15 cellular contexts compared by ENCODE assay signal in genomic region chr7:131497454-131497853, GRCh38. TPM values are rescaled to one million over a fixed set of nuclear protein-coding genes. Genes with fewer than 3 reads are reported as not detected.
DNase-seq lines count a peak whose midpoint lies in the region; ATAC-seq and TF ChIP-seq lines count a peak whose summit lies in the region.
"Had no signal": no experiment of that assay in that cellular context is flagged by ENCODE, and none has a peak within 500 bp of the region (broad histone marks: within the 10 kb centered on the region; RNA-seq: fewer than 3 reads in every experiment).

No MANE protein-coding gene starts in this region.

- no peaks in the 10 kb centered on the region for H3K79me2 ChIP-seq in PC-9 (ENCODE audit: low read depth)

- H3K23ac ChIP-seq in mesenchymal stem cell (ENCODE audit: low read length in 2 of 2) = no peak overlapping the region

- no peak overlapping the region for H3K4ac ChIP-seq in mesenchymal stem cell (ENCODE audit: low read depth in 1 of 2, low read length in 2 of 2)

- no peak overlapping the region for H2BK5ac ChIP-seq in mesenchymal stem cell (ENCODE audit: low read depth, low read length, poor library complexity, severe bottlenecking)

- ATAC-seq in Right ventricle myocardium inferior (peak; percentile 54), GM18867 (IDR thresholded peaks at IDR 0.05; ENCODE audit: unreplicated experiment) (no peak)
- ATAC-seq: PC-3 had no signal

- H2BK120ac ChIP-seq in mesenchymal stem cell (ENCODE audit: low read depth, low read length) = no peak overlapping the region

- 0 out of 2 replicates have a peak, but pooled peaks cover 3% of the 10 kb centered on the region for H4K20me1 ChIP-seq in PC-9 (ENCODE audit: insufficient read depth)

- H2BK12ac ChIP-seq in mesenchymal stem cell (ENCODE audit: low read length in 2 of 2) = no peak overlapping the region

- H3K79me1 ChIP-seq in mesenchymal stem cell (replicated peaks; ENCODE audit: low read length, poor library complexity, severe bottlenecking) = peaks cover 4% of the 10 kb centered on the region

- H3K4me3 ChIP-seq in right atrium auricular region (no peak overlapping the region), fibroblast of mammary gland (ENCODE audit: control insufficient read depth, low read depth, low read length) (no peak overlapping the region), mesenchymal stem cell (ENCODE audit: insufficient read depth in 1 of 2, low read depth in 1 of 2, low read length in 2 of 2) (no peak overlapping the region), transverse colon (no peak overlapping the region), PC-9 (no peak overlapping the region)
- H3K4me3 ChIP-seq: GM23248 had no signal

- no peaks in the 10 kb centered on the region for H3K9me2 ChIP-seq in PC-9 (ENCODE audit: insufficient read depth)

- H3K4me1 ChIP-seq in right atrium auricular region (peaks cover 0 to 22% of the 10 kb centered on the region in 2 donors), mesenchymal stem cell (ENCODE audit: control insufficient read depth, insufficient read depth, low read depth, low read length) (peaks cover 8% of the 10 kb centered on the region), transverse colon (peaks cover 0 to 3% (median under 1%) of the 10 kb centered on the region in 4 donors), PC-9 (replicated peaks; ENCODE audit: insufficient read depth) (no peaks in the 10 kb centered on the region)

- no peak overlapping the region for H4K8ac ChIP-seq in mesenchymal stem cell (ENCODE audit: low read length)

- H3K4me2 ChIP-seq in mesenchymal stem cell (ENCODE audit: low read length, poor library complexity, severe bottlenecking) (no peak overlapping the region), PC-9 (no peak overlapping the region)

- no peak overlapping the region for H2BK15ac ChIP-seq in mesenchymal stem cell (ENCODE audit: low read depth, poor library complexity, severe bottlenecking)

- TF ChIP-seq CTCF in right atrium auricular region (IDR thresholded peaks at IDR 0.05) (no peak), fibroblast of mammary gland (conservative IDR thresholded peaks at IDR 0.05; ENCODE audit: control insufficient read depth, insufficient read depth, low read depth, low read length) (no peak), transverse colon (IDR thresholded peaks at IDR 0.05) (no peak), PC-9 (conservative IDR thresholded peaks at IDR 0.05) (no peak)

- H3K9ac ChIP-seq in mesenchymal stem cell (ENCODE audit: low read length) = peak overlapping the region; percentile 68
- H3K9ac ChIP-seq: GM23248 had no signal

- H2AK5ac ChIP-seq in mesenchymal stem cell (ENCODE audit: low read length, severe bottlenecking) = no peak overlapping the region

- no peak for TF ChIP-seq EP300 in transverse colon (IDR thresholded peaks at IDR 0.05; ENCODE audit: low read depth)

- no peak overlapping the region for H3K14ac ChIP-seq in mesenchymal stem cell (ENCODE audit: low read length in 2 of 2)

- H3F3A ChIP-seq in PC-9 (ENCODE audit: insufficient read depth, low read depth) = peaks cover 56% of the 10 kb centered on the region

- H2AFZ ChIP-seq in mesenchymal stem cell (ENCODE audit: low read depth, low read length) (no peak overlapping the region), PC-9 (no peak overlapping the region)
- H2AFZ ChIP-seq: GM23248 had no signal

- CTCF ChIA-PET in PC-9 (lab: Charles Lee) = no interaction called here

- H3K27me3 ChIP-seq in right atrium auricular region = no peaks in the 10 kb centered on the region
- no peaks in the 10 kb centered on the region for H3K27me3 ChIP-seq in mesenchymal stem cell (ENCODE audit: control insufficient read depth in 1 of 2, insufficient read depth in 1 of 2, low read length in 2 of 2)
- no peaks in the 10 kb centered on the region for H3K27me3 ChIP-seq in transverse colon
- H3K27me3 ChIP-seq in PC-9 (ENCODE audit: insufficient read depth, low read depth) = no peaks in the 10 kb centered on the region

- H3K9me3 ChIP-seq in right atrium auricular region (no peaks in the 10 kb centered on the region), mesenchymal stem cell (ENCODE audit: control insufficient read depth, low read length) (no peaks in the 10 kb centered on the region), transverse colon (no peaks in the 10 kb centered on the region), PC-9 (ENCODE audit: insufficient read depth, low read depth) (no peaks in the 10 kb centered on the region)

- WGBS in mesenchymal stem cell = 83% methylated on average over 7 of the region's 7 CpGs
- WGBS in transverse colon (ENCODE audit: low coverage in 1 of 2), 2 donors = 56 to 82% methylated on average over 2 to 7 of the region's 7 CpGs

- no peak overlapping the region for H3K18ac ChIP-seq in mesenchymal stem cell (ENCODE audit: low read depth in 1 of 2, low read length in 2 of 2)

- DNase-seq in Right ventricle myocardium inferior (ENCODE audit: missing footprints) (no peak), right atrium auricular region (ENCODE audit: low spot score) (no peak), fibroblast of mammary gland (ENCODE audit: low read depth) (peak; percentile 48), mesenchymal stem cell (no peak), transverse colon (no peak), PC-9 (no peak), glomerular visceral epithelial cell (ENCODE audit: extremely low spot score) (no peak)
- DNase-seq: C1 segment of cervical spinal cord, KG1, NCI-H1092 treated with DMSO at 0.1 percent for 48 hours, NCI-H1694 treated with DMSO at 0.1 percent for 48 hours, NCI-H446, PC-3 had no signal

- H4K91ac ChIP-seq in mesenchymal stem cell (ENCODE audit: low read length) = no peak overlapping the region

- intact Hi-C loops in Right ventricle myocardium inferior (cut with DNase I) = no loop called here
- intact Hi-C loops in transverse colon (cut with DNase I; ENCODE audit: low total_unique reads) = no loop called here
- intact Hi-C loops in PC-9 (cut with micrococcal nuclease; ENCODE audit: unreplicated experiment) = no loop called here

- no peak for TF ChIP-seq POLR2A in transverse colon (IDR thresholded peaks at IDR 0.05)

- H3K36me3 ChIP-seq in right atrium auricular region (peaks cover 4% of the 10 kb centered on the region), mesenchymal stem cell (ENCODE audit: control insufficient read depth in 1 of 2, insufficient read depth in 2 of 2, low read depth in 1 of 2, low read length in 2 of 2) (peaks cover 4 to 29% of the 10 kb centered on the region in 2 experiments), transverse colon (no peaks in the 10 kb centered on the region), PC-9 (ENCODE audit: low read depth) (peaks cover 28% of the 10 kb centered on the region; the same call in 1 of the 2 replicates)

- no TSS peak for BruUV-seq in PC-9 (replicated peaks; lab: Mats Ljungman, UMichigan)

- in situ Hi-C loops in transverse colon (cut with MboI; ENCODE audit: low pct_ligation_motif_present in 1 of 4, low pct_unique_long_range_greater_than_20kb in 1 of 4, low sequenced_read_pairs in 3 of 4) = no loop called here

- POLR2A ChIA-PET in PC-9 (lab: Charles Lee; ENCODE audit: unreplicated experiment) = interaction anchor here (0.6 kb wide), 2 partner anchors 128 to 268 kb away, joined by 4 to 20 read pairs; no protein-coding TSS in a partner anchor

- H3K27ac ChIP-seq in right atrium auricular region (peak overlapping the region in 1 of 2 donors; percentile 54), mesenchymal stem cell (ENCODE audit: low read length, poor library complexity, severe bottlenecking) (no peak overlapping the region), transverse colon (peak overlapping the region in 3 of 4 donors; percentile 16 to 54 (median 18)), PC-9 (no peak overlapping the region)

RNA-seq across cellular contexts. Expression of gene PODXL, which starts 59.0 kb away (rescaled TPM):
- 59.0 TPM for total RNA-seq in Right ventricle myocardium inferior
- total RNA-seq in right atrium auricular region = 100 to 1,000 TPM in 1 of 2 donors, 10 to 100 TPM in 1; 47.6 to 144 TPM
- 1.1 TPM for polyA plus RNA-seq in mesenchymal stem cell (2013, experiment 1 of 2)
- 1.1 TPM for polyA plus RNA-seq in mesenchymal stem cell (2013, experiment 2 of 2)
- 10 to 100 TPM; 11.7 to 25.8 (median 16.1) TPM for total RNA-seq in transverse colon
- total RNA-seq in PC-9 (2021) = 57.5 and 75.3 TPM in 2 replicates

Comparison
In these comparisons a context has a peak if more than half of its experiments do, and no peak if none do; other contexts are left out.
1. H3K27ac ChIP-seq: peak in transverse colon (3 of 4); none in mesenchymal stem cell (single experiment) and PC-9 (single experiment).